ENCODE assay signal across 17 cellular contexts in genomic region chr2:95349568-95350319, GRCh38. TPM values are rescaled to one million over a fixed set of nuclear protein-coding genes. Genes with fewer than 3 reads are reported as not detected.
A peak's percentile ranks its signal among the peaks of the same experiment; 100 is the strongest.
DNase-seq lines count a peak whose midpoint lies in the region; ATAC-seq and TF ChIP-seq lines count a peak whose summit lies in the region.
"Had no signal": no experiment of that assay in that cellular context is flagged by ENCODE, and none has a peak within 500 bp of the region (broad histone marks: within the 10 kb centered on the region; RNA-seq: fewer than 3 reads in every experiment).

No MANE protein-coding gene starts in this region.

- CTCF ChIA-PET in activated naive CD4-positive, alpha-beta T cell treated with anti-CD3 and anti-CD28 coated beads, Interleukin-2, amount 10 ng/mL, durations not matched to agents 7 days and 5 days (lab: Charles Lee), result interaction anchor here (1.4 kb wide), 1 partner anchor 39 kb away, joined by 3 read pairs; no protein-coding TSS in a partner anchor

- no peak for TF ChIP-seq POLR2A in vagina (IDR thresholded peaks at IDR 0.05)

- DNase-seq in activated naive CD4-positive, alpha-beta T cell treated with anti-CD3 and anti-CD28 coated beads, Interleukin-2, amount 10 ng/mL, durations not matched to agents 7 days and 5 days, result peak; percentile 14
- no peak for DNase-seq in activated naive CD4-positive, alpha-beta T cell treated with anti-CD3 and anti-CD28 coated beads, Interleukin-2, amount 50 U/mL, for 16 hours
- DNase-seq in colonic mucosa, result peak; percentile 13
- DNase-seq in osteocyte (ENCODE audit: extremely low spot score, unreplicated experiment), result peak; percentile 80
- DNase-seq in vagina (ENCODE audit: extremely low spot score in 2 of 2), result peak; percentile 85 to 86
- DNase-seq in DMS153 (lab: John Stamatoyannopoulos, UW), result no peak
- DNase-seq: DMS53, MV-4-11, NCI-H1436, NCI-H2081, NCI-H2227 treated with DMSO at 0.1 percent for 48 hours, NCI-H524 treated with DMSO at 0.1 percent for 48 hours had no signal

- no peak overlapping the region for H3K27ac ChIP-seq in colonic mucosa
- no peak overlapping the region for H3K27ac ChIP-seq in vagina

- no peak for TF ChIP-seq CTCF in colonic mucosa (IDR thresholded peaks at IDR 0.05)
- TF ChIP-seq CTCF in osteocyte (IDR thresholded peaks at IDR 0.05), result no peak
- TF ChIP-seq CTCF in vagina (IDR thresholded peaks at IDR 0.05), result no peak

- no peak overlapping the region for H3K27ac Mint-ChIP-seq in activated naive CD4-positive, alpha-beta T cell treated with anti-CD3 and anti-CD28 coated beads, Interleukin-2, amount 10 ng/mL, durations not matched to agents 7 days and 5 days
- no peak overlapping the region for H3K27ac Mint-ChIP-seq in osteocyte (ENCODE audit: unreplicated experiment)
- H3K27ac Mint-ChIP-seq: CD14-positive monocyte had no signal

- no peak overlapping the region for H3K9ac ChIP-seq in colonic mucosa (ENCODE audit: low read depth in 2 of 2, low read length in 2 of 2)

- intact Hi-C loops in colonic mucosa (cut with DNase I) (loop anchor here (10.0 kb wide), 1 partner anchor 385 kb away; no protein-coding TSS in a partner anchor), vagina (cut with DNase I) (no loop called here)

- H3K4me3 ChIP-seq in colonic mucosa (no peak overlapping the region), vagina (no peak overlapping the region)

- no peak for ATAC-seq in HG02571 (IDR thresholded peaks at IDR 0.05; ENCODE audit: unreplicated experiment)
- ATAC-seq in esophagus mucosa, result no peak

- peaks cover 7% of the 10 kb centered on the region for H3K4me1 Mint-ChIP-seq in activated naive CD4-positive, alpha-beta T cell treated with anti-CD3 and anti-CD28 coated beads, Interleukin-2, amount 10 ng/mL, durations not matched to agents 7 days and 5 days
- H3K4me1 Mint-ChIP-seq in osteocyte (ENCODE audit: unreplicated experiment), result peaks cover 2% of the 10 kb centered on the region

- H3K4me3 Mint-ChIP-seq in activated naive CD4-positive, alpha-beta T cell treated with anti-CD3 and anti-CD28 coated beads, Interleukin-2, amount 10 ng/mL, durations not matched to agents 7 days and 5 days, result no peak overlapping the region
- no peak overlapping the region for H3K4me3 Mint-ChIP-seq in osteocyte (ENCODE audit: unreplicated experiment)
- H3K4me3 Mint-ChIP-seq: CD14-positive monocyte had no signal

- no peaks in the 10 kb centered on the region for H3K9me3 Mint-ChIP-seq in activated naive CD4-positive, alpha-beta T cell treated with anti-CD3 and anti-CD28 coated beads, Interleukin-2, amount 10 ng/mL, durations not matched to agents 7 days and 5 days
- no peaks in the 10 kb centered on the region for H3K9me3 Mint-ChIP-seq in osteocyte (ENCODE audit: unreplicated experiment)

- H3K27me3 Mint-ChIP-seq in activated naive CD4-positive, alpha-beta T cell treated with anti-CD3 and anti-CD28 coated beads, Interleukin-2, amount 10 ng/mL, durations not matched to agents 7 days and 5 days, result peaks cover 55% of the 10 kb centered on the region
- peaks cover 6% of the 10 kb centered on the region for H3K27me3 Mint-ChIP-seq in osteocyte (ENCODE audit: unreplicated experiment)

- H3K36me3 Mint-ChIP-seq in activated naive CD4-positive, alpha-beta T cell treated with anti-CD3 and anti-CD28 coated beads, Interleukin-2, amount 10 ng/mL, durations not matched to agents 7 days and 5 days, result no peaks in the 10 kb centered on the region
- H3K36me3 Mint-ChIP-seq in osteocyte (ENCODE audit: unreplicated experiment), result no peaks in the 10 kb centered on the region
- H3K36me3 Mint-ChIP-seq: CD14-positive monocyte had no signal

- H3K9me3 ChIP-seq in colonic mucosa, result no peaks in the 10 kb centered on the region
- H3K9me3 ChIP-seq in vagina, result no peaks in the 10 kb centered on the region
- H3K9me3 ChIP-seq: Caco-2 had no signal

- H3K27me3 ChIP-seq in colonic mucosa (peaks cover 16% of the 10 kb centered on the region), vagina (no peaks in the 10 kb centered on the region)

- no peaks in the 10 kb centered on the region for H3K36me3 ChIP-seq in colonic mucosa
- H3K36me3 ChIP-seq in vagina, result no peaks in the 10 kb centered on the region

- H3K4me1 ChIP-seq in colonic mucosa, result no peaks in the 10 kb centered on the region
- H3K4me1 ChIP-seq in vagina, result peaks cover 30% of the 10 kb centered on the region

RNA-seq across cellular contexts. Expression of gene KCNIP3, which starts 52.6 kb away (rescaled TPM):
- total RNA-seq in colonic mucosa (1 to 10 TPM; 1.5 to 2.3 TPM), osteocyte (0.57 and 1.4 TPM in 2 replicates), vagina (27.5 TPM), esophagus mucosa (0.96 TPM)
- total RNA-seq: Caco-2, OCI-LY7 had no signal

RNA-seq across cellular contexts. Expression of gene FAHD2A, which starts 52.8 kb away (rescaled TPM):
- total RNA-seq in colonic mucosa (10 to 100 TPM; 21.0 to 28.9 TPM), osteocyte (40.3 and 40.4 TPM in 2 replicates), vagina (42.0 TPM), esophagus mucosa (13.6 TPM)

Comparison
In these comparisons a context has a peak if more than half of its experiments do, and no peak if none do; other contexts are left out.
1. DNase-seq: peak in activated naive CD4-positive, alpha-beta T cell treated with anti-CD3 and anti-CD28 coated beads, Interleukin-2, amount 10 ng/mL, durations not matched to agents 7 days and 5 days (single experiment), colonic mucosa (single experiment), osteocyte (single experiment) and vagina (2 of 2); none in activated naive CD4-positive, alpha-beta T cell treated with anti-CD3 and anti-CD28 coated beads, Interleukin-2, amount 50 U/mL, for 16 hours (single experiment) and DMS153 (single experiment).